ENCODE assay signal across 15 cellular contexts in genomic region chr20:11995750-11996567, GRCh38.
DNase-seq lines count a peak whose midpoint lies in the region; ATAC-seq lines count a peak whose summit lies in the region.
"Had no signal": no experiment of that assay in that cellular context is flagged by ENCODE, and none has a peak within 500 bp of the region (broad histone marks: within the 10 kb centered on the region; RNA-seq: fewer than 3 reads in every experiment).

No MANE protein-coding gene starts in this region.

- no peak for ATAC-seq in GM19455 (IDR thresholded peaks at IDR 0.05; ENCODE audit: unreplicated experiment)
- no peak for ATAC-seq in stimulated activated naive CD8-positive, alpha-beta T cell treated with anti-CD3 and anti-CD28 coated beads, Interleukin-15, Interleukin-2, amounts not matched to agents 100 U/mL and 50 U/mL, for 24 hours
- ATAC-seq: activated T-helper 17 cell treated with anti-CD3 and anti-CD28 coated beads, Interleukin-2, amount 50 U/mL, for 72 hours; GM23338; WTC11 had no signal

- peak; percentile 6 for DNase-seq in Daoy (ENCODE audit: low read depth)
- DNase-seq in RPMI7951 (ENCODE audit: low read depth) = peak; percentile 64
- DNase-seq in head of caudate nucleus = peak in 41 of 42 donors; percentile 28 to 90 (median 68)
- DNase-seq in pons (ENCODE audit: low spot score) = peak; percentile 95
- no peak for DNase-seq in stimulated activated naive CD8-positive, alpha-beta T cell treated with anti-CD3 and anti-CD28 coated beads, Interleukin-15, Interleukin-2, amounts not matched to agents 100 U/mL and 50 U/mL, for 24 hours
- DNase-seq in stimulated activated naive CD4-positive, alpha-beta T cell (lab: John Stamatoyannopoulos, UW) = no peak
- DNase-seq in Kasumi-1 (lab: John Stamatoyannopoulos, UW) = no peak
- DNase-seq: colonic mucosa, kidney, NCI-H187, NCI-H524 treated with DMSO at 0.1 percent for 48 hours had no signal

- intact Hi-C loops in head of caudate nucleus (cut with DNase I) = no loop called here

Comparison
In these comparisons a context has a peak if more than half of its experiments do, and no peak if none do; other contexts are left out.
1. DNase-seq: peak in Daoy (single experiment), RPMI7951 (single experiment), head of caudate nucleus (41 of 42) and pons (single experiment); none in stimulated activated naive CD8-positive, alpha-beta T cell treated with anti-CD3 and anti-CD28 coated beads, Interleukin-15, Interleukin-2, amounts not matched to agents 100 U/mL and 50 U/mL, for 24 hours (single experiment), stimulated activated naive CD4-positive, alpha-beta T cell (0 of 6) and Kasumi-1 (0 of 2).